Comparison of ENCODE assay signal across 1 cellular context in the genomic region with DNA sequence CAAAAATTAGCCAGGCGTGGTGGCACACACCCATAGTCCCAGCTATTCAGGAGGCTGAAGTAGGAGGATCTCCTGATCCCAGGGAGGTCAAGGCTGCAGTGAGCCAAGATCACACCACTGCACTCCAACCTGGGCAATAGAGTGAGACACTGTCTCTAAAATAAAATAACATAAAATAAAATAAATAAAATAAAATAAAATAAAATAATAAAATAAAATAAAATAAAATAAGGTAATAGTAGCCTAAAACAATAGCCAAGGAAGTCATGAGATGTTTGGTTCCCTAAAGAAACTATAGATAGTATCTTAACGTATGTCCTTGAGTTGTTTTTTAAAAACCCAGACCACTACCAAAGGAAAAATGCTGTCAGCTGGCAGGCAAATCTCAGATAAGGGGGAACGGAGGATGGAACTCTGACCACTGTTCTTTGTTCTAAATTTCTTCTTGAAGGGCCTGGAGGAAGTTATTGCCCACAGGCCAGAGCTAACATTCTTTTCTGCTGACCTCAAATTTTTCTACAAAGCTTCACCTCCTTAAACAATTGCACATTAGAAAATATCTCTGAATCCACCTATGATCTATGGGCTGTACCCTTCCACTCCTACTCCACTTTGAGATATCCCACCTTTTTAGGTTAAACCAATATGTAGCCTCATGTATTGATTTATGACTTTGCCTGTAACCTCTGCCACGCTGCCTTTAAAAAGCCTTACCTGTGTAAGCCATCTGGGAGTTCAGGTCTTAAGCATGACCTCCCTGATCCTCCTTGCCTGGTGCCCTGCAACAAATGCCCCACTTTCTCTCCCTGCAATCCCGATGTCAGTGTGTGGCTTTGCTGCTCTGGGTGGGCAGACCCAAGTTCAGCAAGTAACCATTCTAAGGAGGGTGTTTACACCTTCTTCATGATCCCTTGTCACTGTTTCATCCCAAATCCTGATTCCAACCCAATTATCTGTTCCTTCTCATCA.
A peak's percentile ranks its signal among the peaks of the same experiment; 100 is the strongest.
TF ChIP-seq lines count a peak whose summit lies in the region.

No MANE protein-coding gene starts in this region.

TF ChIP-seq in K562, 482 proteins besides CTCF, POLR2A, EP300 and RAD21 (continued from another document):
- TF ChIP-seq MYBL2 (IDR thresholded peaks at IDR 0.05; ENCODE audit: low read depth) (peak; percentile 51; the same call in 1 of the 2 replicates), MYBL2 (CRISPR knock-in tag; IDR thresholded peaks at IDR 0.05; ENCODE audit: borderline replicate concordance) (no peak), ZNF644 (tag; IDR thresholded peaks at IDR 0.05; ENCODE audit: low read depth) (0 out of 2 replicates have a peak, but pooled peaks have one; percentile 38), SOX6 (IDR thresholded peaks at IDR 0.05) (peak; percentile 66; the same call in 1 of the 2 replicates), ARID1B (IDR thresholded peaks at IDR 0.05) (no peak), FOXM1 (IDR thresholded peaks at IDR 0.05; ENCODE audit: low read depth) (peak; percentile 91; the same call in 1 of the 2 replicates), FOXM1 (CRISPR knock-in tag; IDR thresholded peaks at IDR 0.05; ENCODE audit: low read depth) (no peak), C11orf30 (IDR thresholded peaks at IDR 0.05; ENCODE audit: low read depth) (peak; percentile 45; the same call in 1 of the 2 replicates), MEIS2 (IDR thresholded peaks at IDR 0.05; ENCODE audit: partially characterized antibody) (peak; percentile 47), ZNF316 (IDR thresholded peaks at IDR 0.05) (peak; percentile 65)
- TF ChIP-seq, protein P1, sequence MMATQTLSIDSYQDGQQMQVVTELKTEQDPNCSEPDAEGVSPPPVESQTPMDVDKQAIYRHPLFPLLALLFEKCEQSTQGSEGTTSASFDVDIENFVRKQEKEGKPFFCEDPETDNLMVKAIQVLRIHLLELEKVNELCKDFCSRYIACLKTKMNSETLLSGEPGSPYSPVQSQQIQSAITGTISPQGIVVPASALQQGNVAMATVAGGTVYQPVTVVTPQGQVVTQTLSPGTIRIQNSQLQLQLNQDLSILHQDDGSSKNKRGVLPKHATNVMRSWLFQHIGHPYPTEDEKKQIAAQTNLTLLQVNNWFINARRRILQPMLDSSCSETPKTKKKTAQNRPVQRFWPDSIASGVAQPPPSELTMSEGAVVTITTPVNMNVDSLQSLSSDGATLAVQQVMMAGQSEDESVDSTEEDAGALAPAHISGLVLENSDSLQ (IDR thresholded peaks at IDR 0.05), result peak; percentile 53
- TF ChIP-seq, protein P2, sequence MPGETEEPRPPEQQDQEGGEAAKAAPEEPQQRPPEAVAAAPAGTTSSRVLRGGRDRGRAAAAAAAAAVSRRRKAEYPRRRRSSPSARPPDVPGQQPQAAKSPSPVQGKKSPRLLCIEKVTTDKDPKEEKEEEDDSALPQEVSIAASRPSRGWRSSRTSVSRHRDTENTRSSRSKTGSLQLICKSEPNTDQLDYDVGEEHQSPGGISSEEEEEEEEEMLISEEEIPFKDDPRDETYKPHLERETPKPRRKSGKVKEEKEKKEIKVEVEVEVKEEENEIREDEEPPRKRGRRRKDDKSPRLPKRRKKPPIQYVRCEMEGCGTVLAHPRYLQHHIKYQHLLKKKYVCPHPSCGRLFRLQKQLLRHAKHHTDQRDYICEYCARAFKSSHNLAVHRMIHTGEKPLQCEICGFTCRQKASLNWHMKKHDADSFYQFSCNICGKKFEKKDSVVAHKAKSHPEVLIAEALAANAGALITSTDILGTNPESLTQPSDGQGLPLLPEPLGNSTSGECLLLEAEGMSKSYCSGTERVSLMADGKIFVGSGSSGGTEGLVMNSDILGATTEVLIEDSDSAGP (CRISPR knock-in tag; IDR thresholded peaks at IDR 0.05), result no peak
- TF ChIP-seq, protein P3, sequence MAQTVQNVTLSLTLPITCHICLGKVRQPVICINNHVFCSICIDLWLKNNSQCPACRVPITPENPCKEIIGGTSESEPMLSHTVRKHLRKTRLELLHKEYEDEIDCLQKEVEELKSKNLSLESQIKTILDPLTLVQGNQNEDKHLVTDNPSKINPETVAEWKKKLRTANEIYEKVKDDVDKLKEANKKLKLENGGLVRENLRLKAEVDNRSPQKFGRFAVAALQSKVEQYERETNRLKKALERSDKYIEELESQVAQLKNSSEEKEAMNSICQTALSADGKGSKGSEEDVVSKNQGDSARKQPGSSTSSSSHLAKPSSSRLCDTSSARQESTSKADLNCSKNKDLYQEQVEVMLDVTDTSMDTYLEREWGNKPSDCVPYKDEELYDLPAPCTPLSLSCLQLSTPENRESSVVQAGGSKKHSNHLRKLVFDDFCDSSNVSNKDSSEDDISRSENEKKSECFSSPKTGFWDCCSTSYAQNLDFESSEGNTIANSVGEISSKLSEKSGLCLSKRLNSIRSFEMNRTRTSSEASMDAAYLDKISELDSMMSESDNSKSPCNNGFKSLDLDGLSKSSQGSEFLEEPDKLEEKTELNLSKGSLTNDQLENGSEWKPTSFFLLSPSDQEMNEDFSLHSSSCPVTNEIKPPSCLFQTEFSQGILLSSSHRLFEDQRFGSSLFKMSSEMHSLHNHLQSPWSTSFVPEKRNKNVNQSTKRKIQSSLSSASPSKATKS (CRISPR knock-in tag; IDR thresholded peaks at IDR 0.05), result no peak
- TF ChIP-seq, protein P4, sequence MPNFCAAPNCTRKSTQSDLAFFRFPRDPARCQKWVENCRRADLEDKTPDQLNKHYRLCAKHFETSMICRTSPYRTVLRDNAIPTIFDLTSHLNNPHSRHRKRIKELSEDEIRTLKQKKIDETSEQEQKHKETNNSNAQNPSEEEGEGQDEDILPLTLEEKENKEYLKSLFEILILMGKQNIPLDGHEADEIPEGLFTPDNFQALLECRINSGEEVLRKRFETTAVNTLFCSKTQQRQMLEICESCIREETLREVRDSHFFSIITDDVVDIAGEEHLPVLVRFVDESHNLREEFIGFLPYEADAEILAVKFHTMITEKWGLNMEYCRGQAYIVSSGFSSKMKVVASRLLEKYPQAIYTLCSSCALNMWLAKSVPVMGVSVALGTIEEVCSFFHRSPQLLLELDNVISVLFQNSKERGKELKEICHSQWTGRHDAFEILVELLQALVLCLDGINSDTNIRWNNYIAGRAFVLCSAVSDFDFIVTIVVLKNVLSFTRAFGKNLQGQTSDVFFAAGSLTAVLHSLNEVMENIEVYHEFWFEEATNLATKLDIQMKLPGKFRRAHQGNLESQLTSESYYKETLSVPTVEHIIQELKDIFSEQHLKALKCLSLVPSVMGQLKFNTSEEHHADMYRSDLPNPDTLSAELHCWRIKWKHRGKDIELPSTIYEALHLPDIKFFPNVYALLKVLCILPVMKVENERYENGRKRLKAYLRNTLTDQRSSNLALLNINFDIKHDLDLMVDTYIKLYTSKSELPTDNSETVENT (CRISPR knock-in tag; IDR thresholded peaks at IDR 0.05), result no peak
- TF ChIP-seq, protein P5, sequence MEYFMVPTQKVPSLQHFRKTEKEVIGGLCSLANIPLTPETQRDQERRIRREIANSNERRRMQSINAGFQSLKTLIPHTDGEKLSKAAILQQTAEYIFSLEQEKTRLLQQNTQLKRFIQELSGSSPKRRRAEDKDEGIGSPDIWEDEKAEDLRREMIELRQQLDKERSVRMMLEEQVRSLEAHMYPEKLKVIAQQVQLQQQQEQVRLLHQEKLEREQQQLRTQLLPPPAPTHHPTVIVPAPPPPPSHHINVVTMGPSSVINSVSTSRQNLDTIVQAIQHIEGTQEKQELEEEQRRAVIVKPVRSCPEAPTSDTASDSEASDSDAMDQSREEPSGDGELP (CRISPR knock-in tag; IDR thresholded peaks at IDR 0.05; ENCODE audit: borderline replicate concordance), result 0 out of 2 replicates have a peak, but pooled peaks have one; percentile 19
TF ChIP-seq in K562: peak in this region for 14.
